Comparison of ENCODE assay signal across 29 cellular contexts in the genomic region with DNA sequence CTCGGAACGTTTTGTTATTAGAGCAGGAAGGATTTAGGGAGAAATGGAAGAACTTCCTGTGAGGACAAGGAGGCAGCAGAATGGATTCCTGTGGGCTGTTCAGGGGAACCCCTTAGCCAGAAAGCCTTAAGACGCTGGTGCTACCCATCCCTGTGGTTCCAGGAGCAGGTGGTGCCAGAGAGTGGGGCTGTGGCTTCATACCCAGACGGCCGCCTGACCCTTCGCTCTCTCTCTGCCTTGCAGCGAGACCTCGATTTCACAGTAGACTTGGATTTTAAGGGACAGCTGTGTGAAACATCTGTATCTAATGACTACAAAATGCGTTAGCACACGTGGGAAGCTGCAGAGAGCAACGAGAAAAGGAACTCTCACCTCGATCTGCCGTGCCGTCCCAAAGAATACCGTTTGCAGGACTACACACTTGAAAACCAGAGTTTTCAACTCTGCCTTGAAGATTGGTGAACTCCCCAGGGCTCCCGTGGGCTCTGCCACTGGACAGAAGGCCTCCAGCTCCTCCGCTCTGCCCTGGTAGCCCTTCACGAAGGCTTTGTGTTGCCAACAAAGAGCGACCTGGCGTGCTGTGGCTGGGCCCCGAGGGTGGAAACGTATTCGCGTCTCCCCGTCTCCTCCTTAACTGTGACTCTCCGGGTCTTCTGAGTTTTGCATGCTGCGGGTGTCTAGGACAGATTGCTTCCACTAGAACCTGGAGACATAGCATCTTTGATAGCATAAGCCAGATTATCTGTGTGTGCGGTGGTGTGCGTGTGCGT.
"Had no signal": no experiment of that assay in that cellular context is flagged by ENCODE, and none has a peak within 500 bp of the region (broad histone marks: within the 10 kb centered on the region; RNA-seq: fewer than 3 reads in every experiment).

No MANE protein-coding gene starts in this region.

- H3K9me3 Mint-ChIP-seq: activated CD4-positive, alpha-beta memory T cell treated with anti-CD3 and anti-CD28 coated beads for 36 hours; activated CD4-positive, alpha-beta T cell treated with anti-CD3 and anti-CD28 coated beads, Interleukin-2, amount 10 ng/mL, durations not matched to agents 24 days and 14 days; activated T-helper 1 cell treated with anti-CD3 and anti-CD28 coated beads, Interleukin-12 subunit alpha, Interleukin-12 subunit beta, Interleukin-2, Interleukin-4 antibody, amounts not matched to agents 30 ng/mL and 10 ng/mL and 1 ng/mL, durations not matched to agents 14 hours and 24 hours and 36 hours; activated T-helper 2 cell treated with anti-CD3 and anti-CD28 coated beads, Interferon-gamma antibody, Interleukin-2, Interleukin-4, amounts not matched to agents 10 μg/mL and 5 μg/mL and 100 μg/mL, durations not matched to agents 14 hours and 24 hours and 36 hours; dendritic cell treated with granulocyte-macrophage colony-stimulating factor and Interleukin-4, amounts not matched to agents 40 ng/mL and 50 ng/mL, for 4 days; endodermal cell had no signal

- H3K27me3 ChIP-seq: brain microvascular endothelial cell, dorsolateral prefrontal cortex had no signal

- DNase-seq: activated CD4-positive, alpha-beta memory T cell treated with anti-CD3 and anti-CD28 coated beads for 36 hours; activated CD4-positive, alpha-beta T cell treated with anti-CD3 and anti-CD28 coated beads for 36 hours; activated CD4-positive, alpha-beta T cell treated with anti-CD3 and anti-CD28 coated beads, Interleukin-2, amount 10 ng/mL, durations not matched to agents 24 days and 14 days; activated CD4-positive, CD25-positive, alpha-beta regulatory T cell; activated CD4-positive, CD25-positive, alpha-beta regulatory T cell treated with anti-CD3 and anti-CD28 coated beads, Interleukin-2, amount 50 U/mL, for 72 hours; activated CD8-positive, alpha-beta memory T cell treated with anti-CD3 and anti-CD28 coated beads, Interleukin-2, amount 10 ng/mL, durations not matched to agents 7 days and 5 days; activated CD8-positive, alpha-beta memory T cell treated with anti-CD3 and anti-CD28 coated beads, Interleukin-2, amount 50 U/mL, for 4 hours; activated CD8-positive, alpha-beta T cell treated with anti-CD3 and anti-CD28 coated beads, Interleukin-2, amount 10 ng/mL, durations not matched to agents 7 days and 5 days; activated gamma-delta T cell treated with Interleukin-2 at 50 U/mL for 16 hours; activated naive CD4-positive, alpha-beta T cell treated with anti-CD3 and anti-CD28 coated beads, Interleukin-2, amount 50 U/mL, for 16 hours; activated naive CD4-positive, alpha-beta T cell treated with Interleukin-2 at 50 U/mL for 16 hours; activated T-cell treated with anti-CD3 and anti-CD28 coated beads, Interleukin-2, amount 50 U/mL, for 1 hour; activated T-cell treated with anti-CD3 and anti-CD28 coated beads, Interleukin-2, amount 50 U/mL, for 48 hours; amniotic stem cell; anterior cingulate cortex; brain microvascular endothelial cell; central memory CD4-positive, alpha-beta T cell; cerebellar nuclear complex; effector memory CD4-positive, alpha-beta T cell; endodermal cell; foreskin fibroblast; T-helper 2 cell had no signal

- H3K27ac Mint-ChIP-seq: activated CD4-positive, alpha-beta memory T cell treated with anti-CD3 and anti-CD28 coated beads for 36 hours; activated CD4-positive, alpha-beta T cell treated with anti-CD3 and anti-CD28 coated beads for 36 hours; activated CD4-positive, alpha-beta T cell treated with anti-CD3 and anti-CD28 coated beads, Interleukin-2, amount 10 ng/mL, durations not matched to agents 24 days and 14 days; activated CD8-positive, alpha-beta memory T cell treated with anti-CD3 and anti-CD28 coated beads, Interleukin-2, amount 10 ng/mL, durations not matched to agents 7 days and 5 days; activated CD8-positive, alpha-beta T cell treated with anti-CD3 and anti-CD28 coated beads, Interleukin-2, amount 10 ng/mL, durations not matched to agents 7 days and 5 days; activated naive CD8-positive, alpha-beta T cell; activated T-helper 1 cell treated with anti-CD3 and anti-CD28 coated beads, Interleukin-12 subunit alpha, Interleukin-12 subunit beta, Interleukin-2, Interleukin-4 antibody, amounts not matched to agents 30 ng/mL and 10 ng/mL and 1 ng/mL, durations not matched to agents 14 hours and 24 hours and 36 hours; activated T-helper 2 cell treated with anti-CD3 and anti-CD28 coated beads, Interferon-gamma antibody, Interleukin-2, Interleukin-4, amounts not matched to agents 10 μg/mL and 5 μg/mL and 100 μg/mL, durations not matched to agents 14 hours and 24 hours and 36 hours; dendritic cell treated with granulocyte-macrophage colony-stimulating factor and Interleukin-4, amounts not matched to agents 40 ng/mL and 50 ng/mL, for 4 days; endodermal cell had no signal

- H3K36me3 ChIP-seq: brain microvascular endothelial cell had no signal

- H3K27ac ChIP-seq: brain microvascular endothelial cell, coronary artery, dorsolateral prefrontal cortex had no signal

- H3K4me3 ChIP-seq: coronary artery, dorsolateral prefrontal cortex had no signal

- H3K36me3 Mint-ChIP-seq: activated CD4-positive, alpha-beta memory T cell treated with anti-CD3 and anti-CD28 coated beads for 36 hours; activated CD8-positive, alpha-beta memory T cell treated with anti-CD3 and anti-CD28 coated beads, Interleukin-2, amount 10 ng/mL, durations not matched to agents 7 days and 5 days; activated naive CD8-positive, alpha-beta T cell had no signal

- H3K4me3 Mint-ChIP-seq: activated CD4-positive, alpha-beta memory T cell treated with anti-CD3 and anti-CD28 coated beads for 36 hours; activated CD4-positive, alpha-beta T cell treated with anti-CD3 and anti-CD28 coated beads for 36 hours; activated CD4-positive, alpha-beta T cell treated with anti-CD3 and anti-CD28 coated beads, Interleukin-2, amount 10 ng/mL, durations not matched to agents 24 days and 14 days; activated CD8-positive, alpha-beta memory T cell treated with anti-CD3 and anti-CD28 coated beads, Interleukin-2, amount 10 ng/mL, durations not matched to agents 7 days and 5 days; activated CD8-positive, alpha-beta T cell treated with anti-CD3 and anti-CD28 coated beads, Interleukin-2, amount 10 ng/mL, durations not matched to agents 7 days and 5 days; activated naive CD8-positive, alpha-beta T cell; activated T-helper 1 cell treated with anti-CD3 and anti-CD28 coated beads, Interleukin-12 subunit alpha, Interleukin-12 subunit beta, Interleukin-2, Interleukin-4 antibody, amounts not matched to agents 30 ng/mL and 10 ng/mL and 1 ng/mL, durations not matched to agents 14 hours and 24 hours and 36 hours; dendritic cell treated with granulocyte-macrophage colony-stimulating factor and Interleukin-4, amounts not matched to agents 40 ng/mL and 50 ng/mL, for 4 days; endodermal cell had no signal

- H3K4me1 Mint-ChIP-seq: activated CD4-positive, alpha-beta T cell treated with anti-CD3 and anti-CD28 coated beads for 36 hours; activated CD4-positive, alpha-beta T cell treated with anti-CD3 and anti-CD28 coated beads, Interleukin-2, amount 10 ng/mL, durations not matched to agents 24 days and 14 days; activated CD8-positive, alpha-beta memory T cell treated with anti-CD3 and anti-CD28 coated beads, Interleukin-2, amount 10 ng/mL, durations not matched to agents 7 days and 5 days had no signal

- ATAC-seq: activated CD4-positive, alpha-beta T cell treated with anti-CD3 and anti-CD28 coated beads for 36 hours; activated CD8-positive, alpha-beta memory T cell treated with anti-CD3 and anti-CD28 coated beads, Interleukin-2, amount 10 ng/mL, durations not matched to agents 7 days and 5 days; activated CD8-positive, alpha-beta T cell treated with anti-CD3 and anti-CD28 coated beads, Interleukin-2, amount 10 ng/mL, durations not matched to agents 7 days and 5 days; esophagus mucosa had no signal
